In the genomic region with DNA sequence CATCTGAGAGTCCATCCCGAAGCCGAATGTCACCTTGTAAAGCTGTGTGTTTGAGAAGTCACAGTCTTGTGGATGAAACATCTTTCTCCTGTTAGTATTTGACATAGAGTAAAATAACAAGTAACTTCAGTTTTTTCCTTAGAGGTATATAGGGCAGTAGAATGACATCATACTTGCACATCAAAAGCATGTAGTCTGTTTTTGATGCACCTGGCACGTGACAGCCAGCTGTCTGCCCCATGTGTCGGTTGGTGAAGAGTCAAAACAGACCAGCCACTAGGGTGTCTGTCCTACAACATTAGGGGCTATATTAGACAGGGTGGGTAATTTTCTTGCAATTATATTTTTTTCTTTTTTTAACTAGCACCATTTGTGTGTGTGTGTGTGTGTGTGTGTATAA, we compare ENCODE assay signal across 2 cellular contexts.
TF ChIP-seq lines count a peak whose summit lies in the region.

No MANE protein-coding gene starts in this region.

TF ChIP-seq in WTC11, 78 proteins besides CTCF, POLR2A, EP300 and RAD21 (continued from another document):
- TF ChIP-seq, protein P1, sequence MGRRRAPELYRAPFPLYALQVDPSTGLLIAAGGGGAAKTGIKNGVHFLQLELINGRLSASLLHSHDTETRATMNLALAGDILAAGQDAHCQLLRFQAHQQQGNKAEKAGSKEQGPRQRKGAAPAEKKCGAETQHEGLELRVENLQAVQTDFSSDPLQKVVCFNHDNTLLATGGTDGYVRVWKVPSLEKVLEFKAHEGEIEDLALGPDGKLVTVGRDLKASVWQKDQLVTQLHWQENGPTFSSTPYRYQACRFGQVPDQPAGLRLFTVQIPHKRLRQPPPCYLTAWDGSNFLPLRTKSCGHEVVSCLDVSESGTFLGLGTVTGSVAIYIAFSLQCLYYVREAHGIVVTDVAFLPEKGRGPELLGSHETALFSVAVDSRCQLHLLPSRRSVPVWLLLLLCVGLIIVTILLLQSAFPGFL (CRISPR knock-in tag; IDR thresholded peaks at IDR 0.05; ENCODE audit: borderline replicate concordance), result no peak
- no peak for TF ChIP-seq JAZF1 (CRISPR knock-in tag; IDR thresholded peaks at IDR 0.05)

TF ChIP-seq in GM12878, 131 proteins besides CTCF, POLR2A, EP300 and RAD21 (continued from another document):
- TF ChIP-seq, protein P2, sequence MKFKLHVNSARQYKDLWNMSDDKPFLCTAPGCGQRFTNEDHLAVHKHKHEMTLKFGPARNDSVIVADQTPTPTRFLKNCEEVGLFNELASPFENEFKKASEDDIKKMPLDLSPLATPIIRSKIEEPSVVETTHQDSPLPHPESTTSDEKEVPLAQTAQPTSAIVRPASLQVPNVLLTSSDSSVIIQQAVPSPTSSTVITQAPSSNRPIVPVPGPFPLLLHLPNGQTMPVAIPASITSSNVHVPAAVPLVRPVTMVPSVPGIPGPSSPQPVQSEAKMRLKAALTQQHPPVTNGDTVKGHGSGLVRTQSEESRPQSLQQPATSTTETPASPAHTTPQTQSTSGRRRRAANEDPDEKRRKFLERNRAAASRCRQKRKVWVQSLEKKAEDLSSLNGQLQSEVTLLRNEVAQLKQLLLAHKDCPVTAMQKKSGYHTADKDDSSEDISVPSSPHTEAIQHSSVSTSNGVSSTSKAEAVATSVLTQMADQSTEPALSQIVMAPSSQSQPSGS (IDR thresholded peaks at IDR 0.05; ENCODE audit: low read length), result no peak
- TF ChIP-seq MTA3 (IDR thresholded peaks at IDR 0.05; ENCODE audit: borderline replicate concordance, low read length) (no peak), RAD51 (IDR thresholded peaks at IDR 0.05) (peak; percentile 38; the same call in 1 of the 2 replicates), ATF7 (IDR thresholded peaks at IDR 0.05; ENCODE audit: low read depth) (peak; percentile 75), CBX5 (IDR thresholded peaks at IDR 0.05; ENCODE audit: low read depth) (no peak), SMAD5 (IDR thresholded peaks at IDR 0.05; ENCODE audit: low read depth) (no peak), ZNF24 (IDR thresholded peaks at IDR 0.05) (no peak), CHD4 (IDR thresholded peaks at IDR 0.05) (no peak), SREBF2 (IDR thresholded peaks at IDR 0.05; ENCODE audit: low read length) (no peak), NR2C1 (IDR thresholded peaks at IDR 0.05) (no peak), BRCA1 (IDR thresholded peaks at IDR 0.05; ENCODE audit: low read depth, low read length) (no peak), TCF3 (IDR thresholded peaks at IDR 0.05; ENCODE audit: borderline replicate concordance, insufficient read depth, low read depth, low read length) (no peak), ZNF217 (IDR thresholded peaks at IDR 0.05) (no peak), EED (IDR thresholded peaks at IDR 0.05; ENCODE audit: low read depth) (no peak), BHLHE40 (IDR thresholded peaks at IDR 0.05; ENCODE audit: borderline replicate concordance in 1 of 2, low read depth in 2 of 2, low read length in 1 of 2) (peak; percentile 68 to 72)
- TF ChIP-seq, protein P3, sequence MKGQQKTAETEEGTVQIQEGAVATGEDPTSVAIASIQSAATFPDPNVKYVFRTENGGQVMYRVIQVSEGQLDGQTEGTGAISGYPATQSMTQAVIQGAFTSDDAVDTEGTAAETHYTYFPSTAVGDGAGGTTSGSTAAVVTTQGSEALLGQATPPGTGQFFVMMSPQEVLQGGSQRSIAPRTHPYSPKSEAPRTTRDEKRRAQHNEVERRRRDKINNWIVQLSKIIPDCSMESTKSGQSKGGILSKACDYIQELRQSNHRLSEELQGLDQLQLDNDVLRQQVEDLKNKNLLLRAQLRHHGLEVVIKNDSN (IDR thresholded peaks at IDR 0.05; ENCODE audit: borderline replicate concordance, extremely low read length, insufficient read depth, low read depth, low read length), result peak; percentile 20
- TF ChIP-seq, protein P4, sequence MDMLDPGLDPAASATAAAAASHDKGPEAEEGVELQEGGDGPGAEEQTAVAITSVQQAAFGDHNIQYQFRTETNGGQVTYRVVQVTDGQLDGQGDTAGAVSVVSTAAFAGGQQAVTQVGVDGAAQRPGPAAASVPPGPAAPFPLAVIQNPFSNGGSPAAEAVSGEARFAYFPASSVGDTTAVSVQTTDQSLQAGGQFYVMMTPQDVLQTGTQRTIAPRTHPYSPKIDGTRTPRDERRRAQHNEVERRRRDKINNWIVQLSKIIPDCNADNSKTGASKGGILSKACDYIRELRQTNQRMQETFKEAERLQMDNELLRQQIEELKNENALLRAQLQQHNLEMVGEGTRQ (IDR thresholded peaks at IDR 0.05; ENCODE audit: borderline replicate concordance, low read depth, low read length), result no peak
- TF ChIP-seq, protein P5, sequence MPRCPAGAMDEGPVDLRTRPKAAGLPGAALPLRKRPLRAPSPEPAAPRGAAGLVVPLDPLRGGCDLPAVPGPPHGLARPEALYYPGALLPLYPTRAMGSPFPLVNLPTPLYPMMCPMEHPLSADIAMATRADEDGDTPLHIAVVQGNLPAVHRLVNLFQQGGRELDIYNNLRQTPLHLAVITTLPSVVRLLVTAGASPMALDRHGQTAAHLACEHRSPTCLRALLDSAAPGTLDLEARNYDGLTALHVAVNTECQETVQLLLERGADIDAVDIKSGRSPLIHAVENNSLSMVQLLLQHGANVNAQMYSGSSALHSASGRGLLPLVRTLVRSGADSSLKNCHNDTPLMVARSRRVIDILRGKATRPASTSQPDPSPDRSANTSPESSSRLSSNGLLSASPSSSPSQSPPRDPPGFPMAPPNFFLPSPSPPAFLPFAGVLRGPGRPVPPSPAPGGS (IDR thresholded peaks at IDR 0.05; ENCODE audit: borderline replicate concordance, insufficient read depth, low read depth, low read length, poor library complexity, severe bottlenecking), result no peak
- TF ChIP-seq, protein P6, sequence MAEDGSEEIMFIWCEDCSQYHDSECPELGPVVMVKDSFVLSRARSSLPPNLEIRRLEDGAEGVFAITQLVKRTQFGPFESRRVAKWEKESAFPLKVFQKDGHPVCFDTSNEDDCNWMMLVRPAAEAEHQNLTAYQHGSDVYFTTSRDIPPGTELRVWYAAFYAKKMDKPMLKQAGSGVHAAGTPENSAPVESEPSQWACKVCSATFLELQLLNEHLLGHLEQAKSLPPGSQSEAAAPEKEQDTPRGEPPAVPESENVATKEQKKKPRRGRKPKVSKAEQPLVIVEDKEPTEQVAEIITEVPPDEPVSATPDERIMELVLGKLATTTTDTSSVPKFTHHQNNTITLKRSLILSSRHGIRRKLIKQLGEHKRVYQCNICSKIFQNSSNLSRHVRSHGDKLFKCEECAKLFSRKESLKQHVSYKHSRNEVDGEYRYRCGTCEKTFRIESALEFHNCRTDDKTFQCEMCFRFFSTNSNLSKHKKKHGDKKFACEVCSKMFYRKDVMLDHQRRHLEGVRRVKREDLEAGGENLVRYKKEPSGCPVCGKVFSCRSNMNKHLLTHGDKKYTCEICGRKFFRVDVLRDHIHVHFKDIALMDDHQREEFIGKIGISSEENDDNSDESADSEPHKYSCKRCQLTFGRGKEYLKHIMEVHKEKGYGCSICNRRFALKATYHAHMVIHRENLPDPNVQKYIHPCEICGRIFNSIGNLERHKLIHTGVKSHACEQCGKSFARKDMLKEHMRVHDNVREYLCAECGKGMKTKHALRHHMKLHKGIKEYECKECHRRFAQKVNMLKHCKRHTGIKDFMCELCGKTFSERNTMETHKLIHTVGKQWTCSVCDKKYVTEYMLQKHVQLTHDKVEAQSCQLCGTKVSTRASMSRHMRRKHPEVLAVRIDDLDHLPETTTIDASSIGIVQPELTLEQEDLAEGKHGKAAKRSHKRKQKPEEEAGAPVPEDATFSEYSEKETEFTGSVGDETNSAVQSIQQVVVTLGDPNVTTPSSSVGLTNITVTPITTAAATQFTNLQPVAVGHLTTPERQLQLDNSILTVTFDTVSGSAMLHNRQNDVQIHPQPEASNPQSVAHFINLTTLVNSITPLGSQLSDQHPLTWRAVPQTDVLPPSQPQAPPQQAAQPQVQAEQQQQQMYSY (CRISPR knock-in tag; IDR thresholded peaks at IDR 0.05), result no peak
